In genomic region chr7:26398436-26399308, GRCh38 we compare ENCODE assay signal across 8 cellular contexts.
DNase-seq lines count a peak whose midpoint lies in the region; ATAC-seq and TF ChIP-seq lines count a peak whose summit lies in the region.

No MANE protein-coding gene starts in this region.

- H3K27me3 Mint-ChIP-seq in activated T-cell treated with anti-CD3 and anti-CD28 coated beads, Interleukin-2, amount 50 U/mL, for 24 hours = peaks cover 60% of the 10 kb centered on the region
- no peaks in the 10 kb centered on the region for H3K27me3 Mint-ChIP-seq in nephron progenitor cell (ENCODE audit: low read depth, poor library complexity)
- peaks cover 9% of the 10 kb centered on the region for H3K27me3 Mint-ChIP-seq in type B pancreatic cell

- peak overlapping the region; percentile 79 for H3K4me3 Mint-ChIP-seq in activated T-cell treated with anti-CD3 and anti-CD28 coated beads, Interleukin-2, amount 50 U/mL, for 24 hours
- H3K4me3 Mint-ChIP-seq in nephron progenitor cell (peak overlapping the region; percentile 95), type B pancreatic cell (peak overlapping the region; percentile 94)

- peaks cover 14% of the 10 kb centered on the region for H3K27me3 ChIP-seq in foreskin keratinocyte

- no peak for TF ChIP-seq CTCF in foreskin keratinocyte (conservative IDR thresholded peaks at IDR 0.05)
- TF ChIP-seq CTCF in nephron progenitor cell (IDR thresholded peaks at IDR 0.05) = no peak
- TF ChIP-seq CTCF in type B pancreatic cell (conservative IDR thresholded peaks at IDR 0.05) = peak; percentile 19

- no peaks in the 10 kb centered on the region for H3K4me1 ChIP-seq in foreskin keratinocyte

- H3K9me3 Mint-ChIP-seq in activated T-cell treated with anti-CD3 and anti-CD28 coated beads, Interleukin-2, amount 50 U/mL, for 24 hours = no peaks in the 10 kb centered on the region
- H3K9me3 Mint-ChIP-seq in nephron progenitor cell = no peaks in the 10 kb centered on the region
- H3K9me3 Mint-ChIP-seq in type B pancreatic cell = no peaks in the 10 kb centered on the region

- H3K4me1 Mint-ChIP-seq in activated T-cell treated with anti-CD3 and anti-CD28 coated beads, Interleukin-2, amount 50 U/mL, for 24 hours (ENCODE audit: low read depth) = peaks cover 17% of the 10 kb centered on the region
- H3K4me1 Mint-ChIP-seq in nephron progenitor cell (peaks cover 43% of the 10 kb centered on the region), type B pancreatic cell (ENCODE audit: unreplicated experiment) (peaks cover 16% of the 10 kb centered on the region)

- ATAC-seq in GM19397 (IDR thresholded peaks at IDR 0.05; ENCODE audit: unreplicated experiment) = peak; percentile 86
- peak; percentile 82 for ATAC-seq in HG03457 (IDR thresholded peaks at IDR 0.05; ENCODE audit: unreplicated experiment)
- ATAC-seq in foreskin keratinocyte = peak; percentile 67

- no peaks in the 10 kb centered on the region for H3K36me3 Mint-ChIP-seq in activated T-cell treated with anti-CD3 and anti-CD28 coated beads, Interleukin-2, amount 50 U/mL, for 24 hours (ENCODE audit: low read depth)
- H3K36me3 Mint-ChIP-seq in nephron progenitor cell (ENCODE audit: low read depth) = peaks cover 2% of the 10 kb centered on the region
- H3K36me3 Mint-ChIP-seq in type B pancreatic cell = no peaks in the 10 kb centered on the region

- DNase-seq in DMS 273 (lab: John Stamatoyannopoulos, UW; ENCODE audit: unreplicated experiment) (peak; percentile 93), NCI-H82 (lab: John Stamatoyannopoulos, UW) (peak; percentile 89), foreskin keratinocyte (peak; percentile 19 to 42), nephron progenitor cell (peak; percentile 79), type B pancreatic cell (ENCODE audit: extremely low spot score, unreplicated experiment) (peak; percentile 78)
- DNase-seq in activated T-cell treated with anti-CD3 and anti-CD28 coated beads, Interleukin-2, amount 50 U/mL, for 24 hours = peak; percentile 58

- peak overlapping the region; percentile 77 for H3K27ac Mint-ChIP-seq in activated T-cell treated with anti-CD3 and anti-CD28 coated beads, Interleukin-2, amount 50 U/mL, for 24 hours
- H3K27ac Mint-ChIP-seq in nephron progenitor cell (peak overlapping the region; percentile 99), type B pancreatic cell (peak overlapping the region; percentile 93)

- H3K27ac ChIP-seq in foreskin keratinocyte = no peak overlapping the region

Comparison
In these comparisons a context has a peak if more than half of its experiments do, and no peak if none do; other contexts are left out.
1. DNase-seq: peak in every context shown above with its lines; median percentile 93 in DMS 273; 89 in NCI-H82; 79 in nephron progenitor cell; 78 in type B pancreatic cell; 58 in activated T-cell treated with anti-CD3 and anti-CD28 coated beads, Interleukin-2, amount 50 U/mL, for 24 hours; 30 in foreskin keratinocyte.